ENCODE assay signal across 9 cellular contexts in the genomic region with DNA sequence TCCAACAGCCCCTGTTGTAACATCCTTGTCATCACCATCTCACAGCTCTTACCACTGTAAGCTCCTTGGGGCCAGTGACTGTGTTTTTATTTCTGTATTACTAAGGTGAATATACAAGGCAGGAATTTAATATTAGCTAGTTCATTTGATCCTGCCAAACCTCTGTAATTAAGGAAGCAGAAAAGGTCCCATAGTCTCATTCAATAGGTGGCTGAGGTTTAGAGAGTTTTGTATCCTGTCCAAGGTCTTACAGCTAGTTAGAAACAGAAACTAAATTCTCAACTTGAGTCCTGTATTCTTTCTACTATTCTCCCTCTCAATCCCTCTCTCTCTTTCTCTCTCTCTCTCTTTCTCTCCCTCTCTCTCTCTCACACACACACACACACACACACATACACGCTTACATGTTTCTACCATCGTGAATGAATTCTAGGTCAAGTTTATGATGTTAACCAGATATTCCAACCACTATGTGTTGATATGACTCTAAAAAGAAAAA. TPM values are rescaled to one million over a fixed set of nuclear protein-coding genes. Genes with fewer than 3 reads are reported as not detected.
DNase-seq lines count a peak whose midpoint lies in the region; ATAC-seq and TF ChIP-seq lines count a peak whose summit lies in the region.
"Had no signal": no experiment of that assay in that cellular context is flagged by ENCODE, and none has a peak within 500 bp of the region (broad histone marks: within the 10 kb centered on the region; RNA-seq: fewer than 3 reads in every experiment).

No MANE protein-coding gene starts in this region.

- H3K9me3 Mint-ChIP-seq in T-helper 1 cell treated with Interleukin-12 subunit alpha and Interleukin-12 subunit beta and Interleukin-4 antibody, amounts not matched to agents 30 μg/mL and 1 μg/mL, for 36 hours, result no peaks in the 10 kb centered on the region

- H3K4me3 Mint-ChIP-seq in T-helper 1 cell treated with Interleukin-12 subunit alpha and Interleukin-12 subunit beta and Interleukin-4 antibody, amounts not matched to agents 30 μg/mL and 1 μg/mL, for 36 hours, result peak overlapping the region; percentile 81

- peak overlapping the region; percentile 94 for H3K27ac Mint-ChIP-seq in T-helper 1 cell treated with Interleukin-12 subunit alpha and Interleukin-12 subunit beta and Interleukin-4 antibody, amounts not matched to agents 30 μg/mL and 1 μg/mL, for 36 hours

- H3K4me1 ChIP-seq in heart left ventricle, result peaks cover 0 to 66% (median 0%) of the 10 kb centered on the region in 12 donors
- peaks cover 5 to 77% (median 68%) of the 10 kb centered on the region in 6 donors for H3K4me1 ChIP-seq in spleen

- H3K27ac ChIP-seq in heart left ventricle (peak overlapping the region in 11 of 12 donors; percentile 2 to 98 (median 45)), spleen (peak overlapping the region; percentile 80 to 95 (median 92))
- H3K27ac ChIP-seq: 22Rv1 had no signal

- DNase-seq in DMS53 (lab: John Stamatoyannopoulos, UW) (peak; percentile 37), DMS53 treated with DMSO at 0.1 percent for 48 hours (lab: John Stamatoyannopoulos, UW; ENCODE audit: unreplicated experiment) (no peak), heart left ventricle (no peak), spleen (no peak), HUDEP-2 (lab: John Stamatoyannopoulos, UW; ENCODE audit: unreplicated experiment in 76 of 76) (no peak)
- no peak for DNase-seq in stimulated activated CD4-positive, alpha-beta T cell treated with anti-CD3 and anti-CD28 coated beads, Interleukin-4, amount 100 ng/mL, for 4 hours

- 40 to 46% (median 43%) methylated on average over 2 of the region's 2 CpGs for WGBS in heart left ventricle, 4 donors
- 7 to 28% (median 23%) methylated on average over 2 of the region's 2 CpGs for WGBS in spleen, 5 donors

- H3K9me3 ChIP-seq in heart left ventricle, result no peaks in the 10 kb centered on the region
- H3K9me3 ChIP-seq in spleen, result no peaks in the 10 kb centered on the region

- H3K27me3 ChIP-seq in heart left ventricle (no peaks in the 10 kb centered on the region), spleen (replicated peaks in 1 of 7) (no peaks in the 10 kb centered on the region)

- peaks cover 9% of the 10 kb centered on the region for H3K36me3 Mint-ChIP-seq in T-helper 1 cell treated with Interleukin-12 subunit alpha and Interleukin-12 subunit beta and Interleukin-4 antibody, amounts not matched to agents 30 μg/mL and 1 μg/mL, for 36 hours (ENCODE audit: low read depth)

- peak overlapping the region in 10 of 12 donors; percentile 20 to 68 (median 50) for H3K4me3 ChIP-seq in heart left ventricle
- H3K4me3 ChIP-seq in spleen, result peak overlapping the region in 7 of 8 donors; percentile 44 to 77 (median 46)

- intact Hi-C loops in heart left ventricle (cut with DNase I), result loop anchor here in 6 of 10 donors (5.0 to 10.0 kb wide), 4 partner anchors 85 to 785 kb away; partner anchors contain the start of genes GLIPR1L2 (in 4 of the 6), CAPS2 (in 2 of the 6) and GLIPR1L1 (in 2 of the 6)
- intact Hi-C loops in spleen (cut with DNase I; ENCODE audit: low total_unique reads), result no loop called here

- peaks cover 58% of the 10 kb centered on the region for H3K4me1 Mint-ChIP-seq in T-helper 1 cell treated with Interleukin-12 subunit alpha and Interleukin-12 subunit beta and Interleukin-4 antibody, amounts not matched to agents 30 μg/mL and 1 μg/mL, for 36 hours (ENCODE audit: low read depth)

- TF ChIP-seq CTCF in heart left ventricle (IDR thresholded peaks at IDR 0.05), result no peak
- TF ChIP-seq CTCF in spleen (IDR thresholded peaks at IDR 0.05 in 8 of 11, conservative IDR thresholded peaks at IDR 0.05 in 3 of 11), result no peak

- no peaks in the 10 kb centered on the region for H3K27me3 Mint-ChIP-seq in T-helper 1 cell treated with Interleukin-12 subunit alpha and Interleukin-12 subunit beta and Interleukin-4 antibody, amounts not matched to agents 30 μg/mL and 1 μg/mL, for 36 hours (ENCODE audit: low read depth)

- TF ChIP-seq POLR2A in heart left ventricle (IDR thresholded peaks at IDR 0.05) (no peak), spleen (IDR thresholded peaks at IDR 0.05) (no peak)

- ATAC-seq in HG02885 (IDR thresholded peaks at IDR 0.05; ENCODE audit: poor library complexity, unreplicated experiment) (peak; percentile 30), heart left ventricle (peak in 2 of 4 donors; percentile 26 to 44)

- no peaks in the 10 kb centered on the region for H3K36me3 ChIP-seq in heart left ventricle
- H3K36me3 ChIP-seq in spleen, result peaks cover 0 to 15% (median 0%) of the 10 kb centered on the region in 6 donors

RNA-seq across cellular contexts. Expression of gene GLIPR1, which starts 0.5 kb away (rescaled TPM):
- total RNA-seq in heart left ventricle (10 to 100 TPM in 3 of 9 donors, 1 to 10 TPM in 6; 3.2 to 58.6 (median 7.4) TPM), spleen (10 to 100 TPM; 40.9 to 72.6 (median 66.4) TPM)
- polyA plus RNA-seq in heart left ventricle (1 to 10 TPM; 1.2 to 2.7 TPM), spleen (10 to 100 TPM; 11.7 to 18.6 (median 12.4) TPM)

RNA-seq across cellular contexts. Expression of gene KRR1, which starts 31.4 kb away (rescaled TPM):
- total RNA-seq in heart left ventricle, result 10 to 100 TPM; 16.4 to 42.6 (median 31.1) TPM
- polyA plus RNA-seq in heart left ventricle, result 10 to 100 TPM in 1 of 2 donors, 1 to 10 TPM in 1; 9.3 to 20.9 TPM
- 10 to 100 TPM; 26.4 to 51.2 (median 46.0) TPM for total RNA-seq in spleen
- 10 to 100 TPM; 11.2 to 16.5 (median 15.0) TPM for polyA plus RNA-seq in spleen
